ENCODE assay signal across 24 cellular contexts in genomic region chr13:109199280-109199679, GRCh38.
"Had no signal": no experiment of that assay in that cellular context is flagged by ENCODE, and none has a peak within 500 bp of the region (broad histone marks: within the 10 kb centered on the region; RNA-seq: fewer than 3 reads in every experiment).

No MANE protein-coding gene starts in this region.

- H3K4me1 ChIP-seq: spleen, stomach, transverse colon had no signal

- DNase-seq: dermis blood vessel endothelial cell; erythroblast; heart left ventricle; hippocampal formation; left colon; left ventricle myocardium superior; mesendoderm; naive thymus-derived CD4-positive, alpha-beta T cell; nephron progenitor cell; posterior cingulate gyrus; spleen; stimulated activated CD4-positive, alpha-beta T cell treated with anti-CD3 and anti-CD28 coated beads, Interleukin-15, amount 100 ng/mL, for 24 hours; stimulated activated CD4-positive, alpha-beta T cell treated with anti-CD3 and anti-CD28 coated beads, Interleukin-2, amount 100 ng/mL, for 24 hours; stimulated activated CD4-positive, alpha-beta T cell treated with anti-CD3 and anti-CD28 coated beads, Interleukin-4, amount 100 ng/mL, for 4 hours; stimulated activated naive B cell treated with anti-CD40 and anti-IgM and Interleukin-4, amounts not matched to agents 10 μg/mL and 1 μg/mL and 100 μg/mL, for 72 hours; stomach; substantia nigra; transverse colon had no signal

- H3K4me3 ChIP-seq: heart left ventricle, lung, spleen, stomach, thoracic aorta, transverse colon had no signal

- H3K36me3 ChIP-seq: heart left ventricle, neutrophil, spleen, stomach, thoracic aorta, transverse colon had no signal

- H3K27ac ChIP-seq: heart left ventricle, neutrophil, spleen, stomach, thoracic aorta, transverse colon had no signal

- ATAC-seq: heart left ventricle; left colon; left ventricle myocardium superior; naive thymus-derived CD4-positive, alpha-beta T cell; sciatic nerve; stimulated activated naive B cell treated with anti-CD40 and anti-IgM and Interleukin-4, amounts not matched to agents 10 μg/mL and 1 μg/mL and 100 μg/mL, for 72 hours had no signal

- H3K9me3 ChIP-seq: heart left ventricle, neutrophil, spleen, stomach, thoracic aorta, transverse colon had no signal

- H3K27me3 ChIP-seq: heart left ventricle, neutrophil, spleen, stomach, transverse colon had no signal

- FAIRE-seq: colon, frontal cortex had no signal
